ENCODE assay signal across 20 cellular contexts in the genomic region with DNA sequence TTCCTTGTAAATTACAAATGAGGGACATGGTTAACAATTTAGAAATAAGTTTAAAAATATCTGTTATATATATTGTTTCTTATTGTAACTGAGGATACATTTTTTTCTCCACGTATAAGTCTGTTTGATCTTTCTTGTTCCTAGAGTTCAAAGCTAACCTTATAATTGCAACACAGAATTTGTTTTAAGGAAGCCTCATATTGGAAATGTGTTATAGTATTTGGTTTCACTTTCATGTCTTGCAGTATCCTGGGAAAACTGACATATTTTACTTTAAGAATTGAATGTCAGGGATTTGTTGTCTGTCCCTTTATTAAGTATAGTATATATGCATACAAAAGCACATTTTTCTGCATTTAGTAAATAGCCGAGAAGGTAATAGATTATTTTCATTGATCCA.
"Had no signal": no experiment of that assay in that cellular context is flagged by ENCODE, and none has a peak within 500 bp of the region (broad histone marks: within the 10 kb centered on the region; RNA-seq: fewer than 3 reads in every experiment).

No MANE protein-coding gene starts in this region.

- H3K27me3 Mint-ChIP-seq: activated naive CD4-positive, alpha-beta T cell treated with anti-CD3 and anti-CD28 coated beads, Interleukin-2, amount 10 ng/mL, durations not matched to agents 7 days and 5 days; activated naive CD8-positive, alpha-beta T cell treated with anti-CD3 and anti-CD28 coated beads, Interleukin-2, amount 50 U/mL, for 24 hours; progenitor cell of endocrine pancreas had no signal

- H3K4me3 ChIP-seq: esophagus squamous epithelium, transverse colon, vagina had no signal

- ATAC-seq: activated naive CD8-positive, alpha-beta T cell treated with anti-CD3 and anti-CD28 coated beads, Interleukin-2, amount 50 U/mL, for 24 hours; left ventricle myocardium superior; stimulated activated naive CD8-positive, alpha-beta T cell treated with anti-CD3 and anti-CD28 coated beads, Interleukin-15, Interleukin-2, amounts not matched to agents 100 U/mL and 50 U/mL, for 24 hours had no signal

- H3K4me1 ChIP-seq: esophagus squamous epithelium, transverse colon, vagina had no signal

- H3K27ac ChIP-seq: brain microvascular endothelial cell, esophagus squamous epithelium, transverse colon, vagina had no signal

- H3K4me1 Mint-ChIP-seq: activated naive CD8-positive, alpha-beta T cell treated with anti-CD3 and anti-CD28 coated beads, Interleukin-2, amount 50 U/mL, for 24 hours; neural crest cell had no signal

- H3K4me3 Mint-ChIP-seq: activated naive CD4-positive, alpha-beta T cell treated with anti-CD3 and anti-CD28 coated beads, Interleukin-2, amount 10 ng/mL, durations not matched to agents 7 days and 5 days; activated naive CD8-positive, alpha-beta T cell treated with anti-CD3 and anti-CD28 coated beads, Interleukin-2, amount 50 U/mL, for 24 hours; neural crest cell had no signal

- H3K9me3 ChIP-seq: esophagus squamous epithelium, transverse colon, vagina had no signal

- H3K27ac Mint-ChIP-seq: activated naive CD8-positive, alpha-beta T cell treated with anti-CD3 and anti-CD28 coated beads, Interleukin-2, amount 50 U/mL, for 24 hours; progenitor cell of endocrine pancreas had no signal

- H3K27me3 ChIP-seq: brain microvascular endothelial cell, esophagus squamous epithelium, transverse colon, vagina had no signal

- DNase-seq: activated CD4-positive, alpha-beta T cell treated with anti-CD3 and anti-CD28 coated beads, Interleukin-2, amount 50 U/mL, for 1 hour; activated CD8-positive, alpha-beta memory T cell treated with anti-CD3 and anti-CD28 coated beads, Interleukin-2, amount 50 U/mL, for 48 hours; activated effector memory CD4-positive, alpha-beta T cell treated with Interleukin-2 at 50 U/mL for 16 hours; activated naive CD4-positive, alpha-beta T cell treated with anti-CD3 and anti-CD28 coated beads, Interleukin-2, amount 10 ng/mL, durations not matched to agents 7 days and 5 days; activated naive CD8-positive, alpha-beta T cell treated with anti-CD3 and anti-CD28 coated beads, Interleukin-2, amount 50 U/mL, for 24 hours; activated T-cell treated with anti-CD3 and anti-CD28 coated beads, Interleukin-2, amount 50 U/mL, for 48 hours; aorta; brain microvascular endothelial cell; cortex of kidney; esophagus squamous epithelium; foreskin melanocyte; glutamatergic neuron; left ventricle myocardium superior; stimulated activated naive CD8-positive, alpha-beta T cell treated with anti-CD3 and anti-CD28 coated beads, Interleukin-15, Interleukin-2, amounts not matched to agents 100 U/mL and 50 U/mL, for 24 hours; substantia nigra; T-helper 9 cell; transverse colon had no signal
